In genomic region chr22:21959274-21960074, GRCh38 we compare ENCODE assay signal across 22 cellular contexts. TPM values are rescaled to one million over a fixed set of nuclear protein-coding genes. Genes with fewer than 3 reads are reported as not detected.
A peak's percentile ranks its signal among the peaks of the same experiment; 100 is the strongest.
DNase-seq lines count a peak whose midpoint lies in the region; ATAC-seq and TF ChIP-seq lines count a peak whose summit lies in the region.
"Had no signal": no experiment of that assay in that cellular context is flagged by ENCODE, and none has a peak within 500 bp of the region (broad histone marks: within the 10 kb centered on the region; RNA-seq: fewer than 3 reads in every experiment).

No MANE protein-coding gene starts in this region.

- no peak for TF ChIP-seq EP300 in esophagus muscularis mucosa (IDR thresholded peaks at IDR 0.05)

- intact Hi-C loops in right cardiac atrium (cut with DNase I), result no loop called here
- intact Hi-C loops in Right ventricle myocardium superior (cut with DNase I), result no loop called here
- intact Hi-C loops in esophagus muscularis mucosa (cut with DNase I), result no loop called here

- H3K4me1 Mint-ChIP-seq in stimulated activated naive B cell treated with anti-CD40 and anti-IgM and Interleukin-4, amounts not matched to agents 10 μg/mL and 1 μg/mL and 100 μg/mL, for 72 hours, result peaks cover 0 to 5% of the 10 kb centered on the region in 2 donors
- H3K4me1 Mint-ChIP-seq: B cell; CD4-positive, CD25-positive, alpha-beta regulatory T cell had no signal

- WGBS in right cardiac atrium, result 86% methylated on average over 18 of the region's 18 CpGs
- WGBS in esophagus muscularis mucosa, result 88% methylated on average over 8 of the region's 18 CpGs

- H3K4me3 ChIP-seq in right cardiac atrium (ENCODE audit: low read length) (no peak overlapping the region), brain microvascular endothelial cell (ENCODE audit: low read depth, low read length) (no peak overlapping the region), esophagus muscularis mucosa (no peak overlapping the region)
- H3K4me3 ChIP-seq: GM23248, MG63 had no signal

- in situ Hi-C loops in brain microvascular endothelial cell (cut with HindIII; ENCODE audit: low pct_ligation_motif_present, low sequenced_read_pairs), result no loop called here

- H3K27me3 Mint-ChIP-seq in stimulated activated naive B cell treated with anti-CD40 and anti-IgM and Interleukin-4, amounts not matched to agents 10 μg/mL and 1 μg/mL and 100 μg/mL, for 72 hours, result no peaks in the 10 kb centered on the region
- H3K27me3 Mint-ChIP-seq: B cell; CD4-positive, CD25-positive, alpha-beta regulatory T cell had no signal

- DNase-seq in right cardiac atrium, result peak in 2 of 3 donors; percentile 45 to 46
- DNase-seq in Right ventricle myocardium superior, result no peak
- no peak for DNase-seq in brain microvascular endothelial cell
- no peak for DNase-seq in left lobe of liver (ENCODE audit: low spot score)
- no peak for DNase-seq in stimulated activated naive B cell treated with anti-CD40 and anti-IgM and Interleukin-4, amounts not matched to agents 10 μg/mL and 1 μg/mL and 100 μg/mL, for 72 hours
- DNase-seq in esophagus muscularis mucosa (ENCODE audit: extremely low spot score), result no peak
- no peak for DNase-seq in germinal center (ENCODE audit: low spot score)
- DNase-seq: 8988T; CD4-positive, CD25-positive, alpha-beta regulatory T cell; DMS79 treated with DMSO at 0.1 percent for 48 hours; GM23248; HCEC 1CT; MG63; NCI-H1048; NCI-H1417 treated with DMSO at 0.1 percent for 48 hours; NCI-H187; NCI-H446; NCI-H526 treated with DMSO at 0.1 percent for 48 hours; OCI-M1 had no signal

- H3K27ac ChIP-seq in right cardiac atrium (ENCODE audit: low read length) (no peak overlapping the region), brain microvascular endothelial cell (peak overlapping the region; percentile 2), esophagus muscularis mucosa (replicated peaks in 1 of 4) (no peak overlapping the region)
- H3K27ac ChIP-seq: GM23248 had no signal

- H3K4me3 Mint-ChIP-seq in stimulated activated naive B cell treated with anti-CD40 and anti-IgM and Interleukin-4, amounts not matched to agents 10 μg/mL and 1 μg/mL and 100 μg/mL, for 72 hours, result no peak overlapping the region
- H3K4me3 Mint-ChIP-seq: B cell; CD4-positive, CD25-positive, alpha-beta regulatory T cell had no signal

- H3K4me1 ChIP-seq in right cardiac atrium (ENCODE audit: control insufficient read depth, insufficient read depth, low read length) (no peaks in the 10 kb centered on the region), esophagus muscularis mucosa (no peaks in the 10 kb centered on the region)

- ATAC-seq in right cardiac atrium (no peak), Right ventricle myocardium superior (ENCODE audit: poor library complexity) (no peak), left lobe of liver (peak; percentile 7), HG03095 (IDR thresholded peaks at IDR 0.05; ENCODE audit: unreplicated experiment) (no peak)
- ATAC-seq in stimulated activated naive B cell treated with anti-CD40 and anti-IgM and Interleukin-4, amounts not matched to agents 10 μg/mL and 1 μg/mL and 100 μg/mL, for 72 hours (replicated peaks), result peak in 1 of 2 donors; percentile 13
- ATAC-seq: Right ventricle myocardium inferior had no signal

- H3K9me3 ChIP-seq in right cardiac atrium (ENCODE audit: control insufficient read depth, low read length) (no peaks in the 10 kb centered on the region), esophagus muscularis mucosa (no peaks in the 10 kb centered on the region)
- H3K9me3 ChIP-seq: MG63 had no signal

- no peaks in the 10 kb centered on the region for H3K9me3 Mint-ChIP-seq in stimulated activated naive B cell treated with anti-CD40 and anti-IgM and Interleukin-4, amounts not matched to agents 10 μg/mL and 1 μg/mL and 100 μg/mL, for 72 hours
- H3K9me3 Mint-ChIP-seq: CD4-positive, CD25-positive, alpha-beta regulatory T cell had no signal

- peak overlapping the region; percentile 69 for H3K27ac Mint-ChIP-seq in stimulated activated naive B cell treated with anti-CD40 and anti-IgM and Interleukin-4, amounts not matched to agents 10 μg/mL and 1 μg/mL and 100 μg/mL, for 72 hours
- H3K27ac Mint-ChIP-seq: B cell had no signal

- no peak for TF ChIP-seq CTCF in brain microvascular endothelial cell (IDR thresholded peaks at IDR 0.05; ENCODE audit: low read depth, low read length, missing control alignments)
- TF ChIP-seq CTCF in esophagus muscularis mucosa (IDR thresholded peaks at IDR 0.05), result no peak

- peaks cover 27 to 38% of the 10 kb centered on the region in 2 donors for H3K36me3 Mint-ChIP-seq in stimulated activated naive B cell treated with anti-CD40 and anti-IgM and Interleukin-4, amounts not matched to agents 10 μg/mL and 1 μg/mL and 100 μg/mL, for 72 hours

- TF ChIP-seq POLR2A in esophagus muscularis mucosa (IDR thresholded peaks at IDR 0.05; ENCODE audit: low read depth), result no peak

- H3K27me3 ChIP-seq in right cardiac atrium (ENCODE audit: control insufficient read depth, insufficient read depth), result no peaks in the 10 kb centered on the region
- H3K27me3 ChIP-seq in brain microvascular endothelial cell (replicated peaks), result no peaks in the 10 kb centered on the region
- H3K27me3 ChIP-seq in esophagus muscularis mucosa, result no peaks in the 10 kb centered on the region
- H3K27me3 ChIP-seq: MG63 had no signal

- H3K36me3 ChIP-seq in brain microvascular endothelial cell (replicated peaks) (peaks cover 59% of the 10 kb centered on the region), esophagus muscularis mucosa (peaks cover 21 to 68% (median 67%) of the 10 kb centered on the region in 4 donors)

RNA-seq across cellular contexts. Expression of gene PPM1F, which starts 6.8 kb away (rescaled TPM):
- 10 to 100 TPM; 19.7 to 25.5 (median 22.0) TPM for total RNA-seq in right cardiac atrium
- polyA plus RNA-seq in right cardiac atrium, result 17.5 TPM
- total RNA-seq in Right ventricle myocardium superior, result 19.3 TPM
- 8.4 TPM for total RNA-seq in left lobe of liver
- total RNA-seq in esophagus muscularis mucosa, result 10 to 100 TPM; 30.3 to 88.5 (median 74.1) TPM

RNA-seq across cellular contexts. Expression of gene TOP3B, which starts 23.1 kb away (rescaled TPM):
- total RNA-seq in right cardiac atrium, result 10 to 100 TPM; 12.7 to 17.8 (median 13.8) TPM
- 11.1 TPM for polyA plus RNA-seq in right cardiac atrium
- 9.0 TPM for total RNA-seq in Right ventricle myocardium superior
- 24.0 TPM for total RNA-seq in left lobe of liver
- total RNA-seq in esophagus muscularis mucosa, result 10 to 100 TPM; 12.3 to 27.5 (median 20.4) TPM

Comparison
In these comparisons a context has a peak if more than half of its experiments do, and no peak if none do; other contexts are left out.
1. DNase-seq: peak in right cardiac atrium (2 of 3); none in Right ventricle myocardium superior (single experiment), brain microvascular endothelial cell (single experiment), left lobe of liver (single experiment), stimulated activated naive B cell treated with anti-CD40 and anti-IgM and Interleukin-4, amounts not matched to agents 10 μg/mL and 1 μg/mL and 100 μg/mL, for 72 hours (single experiment), esophagus muscularis mucosa (single experiment) and germinal center (single experiment).